In genomic region chr2:185687001-185687400, GRCh38 we compare ENCODE assay signal across 1 cellular context. TPM values are rescaled to one million over a fixed set of nuclear protein-coding genes. Genes with fewer than 3 reads are reported as not detected.
"Had no signal": no experiment of that assay in that cellular context is flagged by ENCODE, and none has a peak within 500 bp of the region (broad histone marks: within the 10 kb centered on the region; RNA-seq: fewer than 3 reads in every experiment).

No MANE protein-coding gene starts in this region.

RNA-seq across cellular contexts. Expression of gene FSIP2, which starts 51.6 kb away (rescaled TPM):
- total RNA-seq: HT1080 had no signal
